In the genomic region with DNA sequence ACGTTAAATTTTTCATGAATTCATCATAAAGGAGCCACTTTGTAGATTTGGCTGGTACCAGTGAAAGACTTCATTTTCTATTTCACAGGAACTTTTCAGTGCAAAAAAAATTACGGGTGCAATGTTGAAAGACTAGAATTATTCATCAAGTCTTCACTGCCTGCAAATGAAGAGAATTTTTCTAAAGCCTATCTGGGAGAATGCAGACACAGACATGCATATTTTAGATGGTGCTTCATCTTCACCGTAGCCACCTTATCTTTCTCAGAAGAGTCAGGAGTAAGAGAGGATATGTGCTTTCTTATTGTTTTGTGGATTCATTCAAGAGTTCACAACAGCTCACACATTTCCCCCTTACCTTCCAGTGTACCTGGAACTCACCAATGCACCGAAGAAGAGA, we compare ENCODE assay signal across 30 cellular contexts.
"Had no signal": no experiment of that assay in that cellular context is flagged by ENCODE, and none has a peak within 500 bp of the region (broad histone marks: within the 10 kb centered on the region; RNA-seq: fewer than 3 reads in every experiment).

No MANE protein-coding gene starts in this region.

- H3K9me3 Mint-ChIP-seq: activated CD4-positive, alpha-beta memory T cell treated with anti-CD3 and anti-CD28 coated beads for 36 hours; activated naive CD4-positive, alpha-beta T cell treated with anti-CD3 and anti-CD28 coated beads, Interleukin-2, amount 50 U/mL, for 24 hours; activated naive CD8-positive, alpha-beta T cell treated with anti-CD3 and anti-CD28 coated beads for 36 hours; activated T-helper 1 cell treated with anti-CD3 and anti-CD28 coated beads, Interleukin-12 subunit alpha, Interleukin-12 subunit beta, Interleukin-2, Interleukin-4 antibody, amounts not matched to agents 30 ng/mL and 10 ng/mL and 1 ng/mL, durations not matched to agents 14 hours and 24 hours and 36 hours; activated T-helper 2 cell treated with anti-CD3 and anti-CD28 coated beads, Interferon-gamma antibody, Interleukin-2, Interleukin-4, amounts not matched to agents 10 μg/mL and 5 μg/mL and 100 μg/mL, durations not matched to agents 14 hours and 24 hours and 36 hours; brain; central memory CD8-positive, alpha-beta T cell; effector memory CD8-positive, alpha-beta T cell had no signal

- H3K36me3 Mint-ChIP-seq: activated CD4-positive, alpha-beta memory T cell treated with anti-CD3 and anti-CD28 coated beads for 36 hours; activated CD8-positive, alpha-beta memory T cell treated with anti-CD3 and anti-CD28 coated beads, Interleukin-2, amount 10 ng/mL, durations not matched to agents 7 days and 5 days; activated naive CD4-positive, alpha-beta T cell treated with anti-CD3 and anti-CD28 coated beads, Interleukin-2, amount 50 U/mL, for 24 hours; activated naive CD8-positive, alpha-beta T cell treated with anti-CD3 and anti-CD28 coated beads for 36 hours; brain had no signal

- H3K27ac Mint-ChIP-seq: activated CD4-positive, alpha-beta memory T cell treated with anti-CD3 and anti-CD28 coated beads for 36 hours; activated CD4-positive, alpha-beta T cell treated with anti-CD3 and anti-CD28 coated beads for 36 hours; activated CD4-positive, alpha-beta T cell treated with anti-CD3 and anti-CD28 coated beads, Interleukin-2, amount 10 ng/mL, durations not matched to agents 24 days and 14 days; activated CD8-positive, alpha-beta memory T cell treated with anti-CD3 and anti-CD28 coated beads, Interleukin-2, amount 10 ng/mL, durations not matched to agents 7 days and 5 days; activated CD8-positive, alpha-beta T cell treated with anti-CD3 and anti-CD28 coated beads, Interleukin-2, amount 10 ng/mL, durations not matched to agents 7 days and 5 days; activated naive CD4-positive, alpha-beta T cell treated with anti-CD3 and anti-CD28 coated beads for 36 hours; activated naive CD4-positive, alpha-beta T cell treated with anti-CD3 and anti-CD28 coated beads, Interleukin-2, amount 50 U/mL, for 24 hours; activated naive CD8-positive, alpha-beta T cell treated with anti-CD3 and anti-CD28 coated beads for 36 hours; activated T-helper 1 cell treated with anti-CD3 and anti-CD28 coated beads, Interleukin-12 subunit alpha, Interleukin-12 subunit beta, Interleukin-2, Interleukin-4 antibody, amounts not matched to agents 30 ng/mL and 10 ng/mL and 1 ng/mL, durations not matched to agents 14 hours and 24 hours and 36 hours; activated T-helper 2 cell treated with anti-CD3 and anti-CD28 coated beads, Interferon-gamma antibody, Interleukin-2, Interleukin-4, amounts not matched to agents 10 μg/mL and 5 μg/mL and 100 μg/mL, durations not matched to agents 14 hours and 24 hours and 36 hours; effector memory CD8-positive, alpha-beta T cell had no signal

- ATAC-seq: activated CD4-positive, alpha-beta T cell treated with anti-CD3 and anti-CD28 coated beads for 36 hours; activated CD8-positive, alpha-beta memory T cell treated with anti-CD3 and anti-CD28 coated beads, Interleukin-2, amount 10 ng/mL, durations not matched to agents 7 days and 5 days; activated CD8-positive, alpha-beta T cell treated with anti-CD3 and anti-CD28 coated beads, Interleukin-2, amount 10 ng/mL, durations not matched to agents 7 days and 5 days; effector memory CD8-positive, alpha-beta T cell; gastroesophageal sphincter had no signal

- H3K27ac ChIP-seq: breast epithelium, cardiac muscle cell, esophagus muscularis mucosa, gastroesophageal sphincter had no signal

- H3K4me1 ChIP-seq: breast epithelium had no signal

- DNase-seq: activated CD4-positive, alpha-beta memory T cell treated with anti-CD3 and anti-CD28 coated beads for 36 hours; activated CD4-positive, alpha-beta T cell treated with anti-CD3 and anti-CD28 coated beads for 36 hours; activated CD4-positive, alpha-beta T cell treated with anti-CD3 and anti-CD28 coated beads, Interleukin-2, amount 10 ng/mL, durations not matched to agents 24 days and 14 days; activated CD4-positive, CD25-positive, alpha-beta regulatory T cell; activated CD4-positive, CD25-positive, alpha-beta regulatory T cell treated with anti-CD3 and anti-CD28 coated beads, Interleukin-2, amount 50 U/mL, for 72 hours; activated CD8-positive, alpha-beta memory T cell treated with anti-CD3 and anti-CD28 coated beads, Interleukin-2, amount 10 ng/mL, durations not matched to agents 7 days and 5 days; activated CD8-positive, alpha-beta memory T cell treated with anti-CD3 and anti-CD28 coated beads, Interleukin-2, amount 50 U/mL, for 4 hours; activated CD8-positive, alpha-beta T cell treated with anti-CD3 and anti-CD28 coated beads, Interleukin-2, amount 10 ng/mL, durations not matched to agents 7 days and 5 days; activated effector memory CD4-positive, alpha-beta T cell treated with anti-CD3 and anti-CD28 coated beads, Interleukin-2, amount 50 U/mL, for 16 hours; activated naive CD4-positive, alpha-beta T cell treated with anti-CD3 and anti-CD28 coated beads for 36 hours; activated naive CD8-positive, alpha-beta T cell treated with anti-CD3 and anti-CD28 coated beads for 36 hours; activated T-cell treated with anti-CD3 and anti-CD28 coated beads, Interleukin-2, amount 50 U/mL, for 1 hour; activated T-cell treated with anti-CD3 and anti-CD28 coated beads, Interleukin-2, amount 50 U/mL, for 48 hours; amniotic stem cell; cortex of kidney; dermis blood vessel endothelial cell; effector CD4-positive, alpha-beta T cell; effector memory CD8-positive, alpha-beta T cell; erythroblast; foreskin melanocyte; T-helper 2 cell had no signal

- H3K36me3 ChIP-seq: breast epithelium, cardiac muscle cell, esophagus muscularis mucosa, gastroesophageal sphincter had no signal

- H3K9me3 ChIP-seq: breast epithelium, esophagus muscularis mucosa, gastroesophageal sphincter had no signal

- H3K4me3 Mint-ChIP-seq: activated CD4-positive, alpha-beta memory T cell treated with anti-CD3 and anti-CD28 coated beads for 36 hours; activated CD4-positive, alpha-beta T cell treated with anti-CD3 and anti-CD28 coated beads for 36 hours; activated CD4-positive, alpha-beta T cell treated with anti-CD3 and anti-CD28 coated beads, Interleukin-2, amount 10 ng/mL, durations not matched to agents 24 days and 14 days; activated CD8-positive, alpha-beta memory T cell treated with anti-CD3 and anti-CD28 coated beads, Interleukin-2, amount 10 ng/mL, durations not matched to agents 7 days and 5 days; activated CD8-positive, alpha-beta T cell treated with anti-CD3 and anti-CD28 coated beads, Interleukin-2, amount 10 ng/mL, durations not matched to agents 7 days and 5 days; activated naive CD4-positive, alpha-beta T cell treated with anti-CD3 and anti-CD28 coated beads for 36 hours; activated naive CD4-positive, alpha-beta T cell treated with anti-CD3 and anti-CD28 coated beads, Interleukin-2, amount 50 U/mL, for 24 hours; activated naive CD8-positive, alpha-beta T cell treated with anti-CD3 and anti-CD28 coated beads for 36 hours; activated T-helper 1 cell treated with anti-CD3 and anti-CD28 coated beads, Interleukin-12 subunit alpha, Interleukin-12 subunit beta, Interleukin-2, Interleukin-4 antibody, amounts not matched to agents 30 ng/mL and 10 ng/mL and 1 ng/mL, durations not matched to agents 14 hours and 24 hours and 36 hours; central memory CD8-positive, alpha-beta T cell; effector memory CD8-positive, alpha-beta T cell had no signal

- H3K4me3 ChIP-seq: breast epithelium, cardiac muscle cell, esophagus muscularis mucosa, gastroesophageal sphincter had no signal

- H3K4me1 Mint-ChIP-seq: activated CD4-positive, alpha-beta T cell treated with anti-CD3 and anti-CD28 coated beads for 36 hours; activated CD4-positive, alpha-beta T cell treated with anti-CD3 and anti-CD28 coated beads, Interleukin-2, amount 10 ng/mL, durations not matched to agents 24 days and 14 days; activated CD8-positive, alpha-beta memory T cell treated with anti-CD3 and anti-CD28 coated beads, Interleukin-2, amount 10 ng/mL, durations not matched to agents 7 days and 5 days; activated naive CD4-positive, alpha-beta T cell treated with anti-CD3 and anti-CD28 coated beads, Interleukin-2, amount 50 U/mL, for 24 hours; activated naive CD8-positive, alpha-beta T cell treated with anti-CD3 and anti-CD28 coated beads for 36 hours; central memory CD8-positive, alpha-beta T cell had no signal

- H3K27me3 ChIP-seq: breast epithelium, cardiac muscle cell, esophagus muscularis mucosa, gastroesophageal sphincter had no signal

- H3K27me3 Mint-ChIP-seq: activated CD4-positive, alpha-beta memory T cell treated with anti-CD3 and anti-CD28 coated beads for 36 hours; activated CD4-positive, alpha-beta T cell treated with anti-CD3 and anti-CD28 coated beads for 36 hours; activated CD4-positive, alpha-beta T cell treated with anti-CD3 and anti-CD28 coated beads, Interleukin-2, amount 10 ng/mL, durations not matched to agents 24 days and 14 days; activated CD8-positive, alpha-beta memory T cell treated with anti-CD3 and anti-CD28 coated beads, Interleukin-2, amount 10 ng/mL, durations not matched to agents 7 days and 5 days; activated naive CD4-positive, alpha-beta T cell treated with anti-CD3 and anti-CD28 coated beads, Interleukin-2, amount 50 U/mL, for 24 hours; activated naive CD8-positive, alpha-beta T cell treated with anti-CD3 and anti-CD28 coated beads for 36 hours; brain; central memory CD8-positive, alpha-beta T cell; effector memory CD8-positive, alpha-beta T cell had no signal
